ENCODE assay signal across 8 cellular contexts in genomic region chr1:153963030-153963849, GRCh38. TPM values are rescaled to one million over a fixed set of nuclear protein-coding genes. Genes with fewer than 3 reads are reported as not detected.
DNase-seq lines count a peak whose midpoint lies in the region; ATAC-seq, FAIRE-seq and TF ChIP-seq lines count a peak whose summit lies in the region.

SLC39A1 (minus strand) TSS chr1:153963537; CDS start chr1:153962715, 822 bp downstream.

- peak within 1 kb of the TSS; percentile 94 for H3K4me2 ChIP-seq in keratinocyte (ENCODE audit: control insufficient read depth, extremely low read depth, insufficient read depth, low read depth, low read length)

- peak; percentile 23 for FAIRE-seq in keratinocyte (lab: Jason Lieb, UNC)

- peak within 1 kb of the TSS; percentile 95 for H3K27ac ChIP-seq in keratinocyte (ENCODE audit: control insufficient read depth, insufficient read depth, low read length)

- H3K27me3 Mint-ChIP-seq in central memory CD8-positive, alpha-beta T cell: no peaks in the 10 kb centered on the region

- no peaks in the 10 kb centered on the region for H4K20me1 ChIP-seq in keratinocyte (ENCODE audit: control insufficient read depth, extremely low read depth, insufficient read depth, low read length)

- H3K4me3 ChIP-seq in keratinocyte (ENCODE audit: control insufficient read depth in 2 of 3, extremely low read depth in 1 of 3, insufficient read depth in 2 of 3, low read depth in 1 of 3, low read length in 3 of 3): peak within 1 kb of the TSS; percentile 64 to 96 (median 69)

- peaks cover 24% of the 10 kb centered on the region for H3K79me2 ChIP-seq in keratinocyte (ENCODE audit: control insufficient read depth, insufficient read depth, low read length)

- DNase-seq in AG08395 (ENCODE audit: low spot score) (peak; percentile 95), NCI-H510A treated with DMSO at 0.1 percent for 48 hours (lab: John Stamatoyannopoulos, UW) (peak; percentile 96), keratinocyte (ENCODE audit: low read depth, low spot score) (peak; percentile 89)
- peak; percentile 91 for DNase-seq in activated CD4-positive, CD25-positive, alpha-beta regulatory T cell treated with anti-CD3 and anti-CD28 coated beads, Interleukin-2, amount 50 U/mL, for 72 hours
- peak; percentile 83 to 87 for DNase-seq in central memory CD8-positive, alpha-beta T cell (ENCODE audit: low spot score in 2 of 2)
- DNase-seq in stimulated activated CD4-positive, alpha-beta T cell treated with anti-CD3 and anti-CD28 coated beads, Interleukin-12 subunit alpha, Interleukin-12 subunit beta, amount 100 ng/mL, for 48 hours (ENCODE audit: low read depth in 2 of 3, low spot score in 1 of 3): peak; percentile 89 to 97 (median 96)

- no peak for TF ChIP-seq CTCF in keratinocyte (optimal IDR thresholded peaks at IDR 0.05 in 1 of 3, IDR thresholded peaks at IDR 0.05 in 1 of 3, conservative IDR thresholded peaks at IDR 0.05 in 1 of 3; ENCODE audit: extremely low read depth in 1 of 3, insufficient read depth in 2 of 3, low read length in 3 of 3)

- peaks cover 63% of the 10 kb centered on the region for H3K4me1 Mint-ChIP-seq in central memory CD8-positive, alpha-beta T cell

- peak within 1 kb of the TSS; percentile 73 for H2AFZ ChIP-seq in keratinocyte (ENCODE audit: control insufficient read depth, low read length)

- H3K9ac ChIP-seq in keratinocyte (ENCODE audit: control insufficient read depth, extremely low read depth, insufficient read depth, low read length): peak within 1 kb of the TSS; percentile 89

- no peaks in the 10 kb centered on the region for H3K9me3 ChIP-seq in keratinocyte (ENCODE audit: control insufficient read depth, low read depth, low read length)

- peaks cover 13% of the 10 kb centered on the region for H3K36me3 Mint-ChIP-seq in central memory CD8-positive, alpha-beta T cell (ENCODE audit: insufficient read depth)

- peak within 1 kb of the TSS; percentile 93 for H3K27ac Mint-ChIP-seq in central memory CD8-positive, alpha-beta T cell (ENCODE audit: low read depth)

- ATAC-seq in GM19023 (IDR thresholded peaks at IDR 0.05; ENCODE audit: unreplicated experiment): peak; percentile 54
- peak; percentile 50 for ATAC-seq in HG03432 (IDR thresholded peaks at IDR 0.05; ENCODE audit: unreplicated experiment)
- ATAC-seq in central memory CD8-positive, alpha-beta T cell (replicated peaks; ENCODE audit: extremely low read depth, poor library complexity, severe bottlenecking): peak; percentile 29

- peaks cover 42% of the 10 kb centered on the region for H3K4me1 ChIP-seq in keratinocyte (ENCODE audit: control insufficient read depth, extremely low read depth, insufficient read depth, low read length)

- H3K9me3 Mint-ChIP-seq in central memory CD8-positive, alpha-beta T cell: no peaks in the 10 kb centered on the region

- no peaks in the 10 kb centered on the region for H3K9me1 ChIP-seq in keratinocyte (ENCODE audit: control insufficient read depth, extremely low read depth, insufficient read depth, low read length)

- dilution Hi-C loops in keratinocyte (cut with MboI; ENCODE audit: extremely low pct_ligation_motif_present, low sequenced_read_pairs): no loop called here

- H3K4me3 Mint-ChIP-seq in central memory CD8-positive, alpha-beta T cell: peak within 1 kb of the TSS; percentile 85

- H3K36me3 ChIP-seq in keratinocyte (ENCODE audit: control insufficient read depth in 2 of 2, extremely low read depth in 1 of 2, insufficient read depth in 2 of 2, low read length in 2 of 2): peaks cover 3 to 22% of the 10 kb centered on the region in 2 experiments

- no peaks in the 10 kb centered on the region for H3K27me3 ChIP-seq in keratinocyte (ENCODE audit: control insufficient read depth, extremely low read depth, insufficient read depth, low read length)

RNA-seq across cellular contexts. Expression of gene SLC39A1, which starts in this region (rescaled TPM):
- polyA plus RNA-seq in keratinocyte: 68.4 to 83.6 TPM (median 68.5 TPM) in 3 replicates
- 10.7 TPM for polyA plus RNA-seq in keratinocyte (2011; ENCODE audit: low read depth)
- polyA plus RNA-seq in keratinocyte (2011; cell fraction: cytosol; rRNA removed): 60.7 and 69.5 TPM in 2 replicates
- 78.5 and 94.4 TPM in 2 replicates for polyA plus RNA-seq in keratinocyte (2011; cell fraction: nucleus; rRNA removed)
- 50.0 and 85.3 TPM in 2 replicates for polyA plus RNA-seq in keratinocyte (2012; ENCODE audit: low replicate concordance)
- 78.3 to 81.8 TPM (median 78.9 TPM) in 3 replicates for polyA minus RNA-seq in keratinocyte
- 80.0 TPM for polyA minus RNA-seq in keratinocyte (2011; cell fraction: cytosol; rRNA and poly(A)+ RNA removed)
- 40.9 and 53.5 TPM in 2 replicates for polyA minus RNA-seq in keratinocyte (2011; cell fraction: nucleus; rRNA and poly(A)+ RNA removed)

Comparison
In these comparisons a context has a peak if more than half of its experiments do, and no peak if none do; other contexts are left out.
1. Peak in every context shown above with its lines: DNase-seq, ATAC-seq, H3K4me3 ChIP-seq and H3K27ac ChIP-seq.